10 cellular contexts compared by ENCODE assay signal in the genomic region with DNA sequence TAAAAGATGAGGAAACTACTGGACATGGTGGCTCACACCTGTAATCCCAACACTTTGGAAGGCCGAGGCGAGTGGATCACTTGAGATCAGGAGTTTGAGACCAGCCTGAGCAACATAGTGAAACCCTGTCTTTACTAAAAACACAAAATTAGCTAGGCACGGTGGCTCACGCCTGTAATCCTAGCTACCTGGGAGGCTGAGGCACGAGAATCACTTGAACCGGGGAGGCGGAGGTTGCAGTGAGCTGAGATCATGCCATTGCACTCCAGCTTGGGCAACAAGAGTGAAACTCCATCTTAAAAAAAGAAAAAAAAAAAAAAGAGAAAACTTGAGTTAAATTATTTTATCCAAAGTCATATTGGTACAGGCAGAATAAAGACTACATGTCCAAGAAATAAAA. TPM values are rescaled to one million over a fixed set of nuclear protein-coding genes. Genes with fewer than 3 reads are reported as not detected.
DNase-seq lines count a peak whose midpoint lies in the region; FAIRE-seq and TF ChIP-seq lines count a peak whose summit lies in the region.
"Not testable (repeated sequence)": the region's sequence is repeated elsewhere in the genome, so short reads cannot be mapped to it uniquely, and the experiment has no call there.
"Had no signal": no experiment of that assay in that cellular context is flagged by ENCODE, and none has a peak within 500 bp of the region (broad histone marks: within the 10 kb centered on the region; RNA-seq: fewer than 3 reads in every experiment).

No MANE protein-coding gene starts in this region.

- not testable (repeated sequence) for H3K4ac ChIP-seq in H1 (replicated peaks; ENCODE audit: insufficient read length, low read depth, low read length)

- peak overlapping the region; percentile 88 for H3K4me3 Mint-ChIP-seq in activated naive CD4-positive, alpha-beta T cell treated with anti-CD3 and anti-CD28 coated beads, Interleukin-2, amount 50 U/mL, for 24 hours

- not testable (repeated sequence) for H3K14ac ChIP-seq in H1 (ENCODE audit: insufficient read length)

- H3K79me1 ChIP-seq in H1 (ENCODE audit: low read depth, low read length) = not testable (repeated sequence)

- H3K4me1 ChIP-seq in H1 (replicated peaks in 1 of 4; ENCODE audit: control insufficient read depth in 3 of 4, insufficient read depth in 4 of 4, low read length in 3 of 4); iPS-20b (ENCODE audit: insufficient read depth, low read length); neuron (ENCODE audit: insufficient read depth, low read length): not testable (repeated sequence)

- TF ChIP-seq RAD21 in H1 (IDR thresholded peaks at IDR 0.05 in 1 of 2, conservative IDR thresholded peaks at IDR 0.05 in 1 of 2; ENCODE audit: low read depth in 2 of 2, low read length in 2 of 2) = not testable (repeated sequence)

- not testable (repeated sequence) for H2BK20ac ChIP-seq in H1 (ENCODE audit: low read length)

- peak overlapping the region; percentile 35 for H3K27ac Mint-ChIP-seq in activated naive CD4-positive, alpha-beta T cell treated with anti-CD3 and anti-CD28 coated beads, Interleukin-2, amount 50 U/mL, for 24 hours

- not testable (repeated sequence) for H3K27me3 Mint-ChIP-seq in activated naive CD4-positive, alpha-beta T cell treated with anti-CD3 and anti-CD28 coated beads, Interleukin-2, amount 50 U/mL, for 24 hours

- not testable (repeated sequence) for H2BK12ac ChIP-seq in H1 (ENCODE audit: low read depth, low read length)

- H2BK5ac ChIP-seq in H1 (ENCODE audit: low read depth, low read length) = not testable (repeated sequence)

- not testable (repeated sequence) for H2AK5ac ChIP-seq in H1 (ENCODE audit: low read depth, low read length)

- not testable (repeated sequence) for H3K9me3 Mint-ChIP-seq in activated naive CD4-positive, alpha-beta T cell treated with anti-CD3 and anti-CD28 coated beads, Interleukin-2, amount 50 U/mL, for 24 hours

- not testable (repeated sequence) for H4K91ac ChIP-seq in H1 (replicated peaks; ENCODE audit: insufficient read length, low read length)

- not testable (repeated sequence) for TF ChIP-seq EP300 in H1 (IDR thresholded peaks at IDR 0.05; ENCODE audit: borderline replicate concordance in 1 of 2, low read depth in 2 of 2, low read length in 2 of 2)

- not testable (repeated sequence) for H4K20me1 ChIP-seq in H1 (replicated peaks in 1 of 2; ENCODE audit: control insufficient read depth in 1 of 2, insufficient read depth in 2 of 2, low read length in 2 of 2)

- not testable (repeated sequence) for H3K9ac ChIP-seq in H1 (replicated peaks in 1 of 4; ENCODE audit: extremely low read depth in 1 of 4, low read depth in 3 of 4, low read length in 3 of 4)
- peak overlapping the region; percentile 96; the same call in 1 of the 2 replicates for H3K9ac ChIP-seq in iPS-20b (ENCODE audit: low read depth, low read length)

- H3K4me2 ChIP-seq in H1 (ENCODE audit: insufficient read depth in 1 of 2, low read depth in 2 of 2, low read length in 2 of 2) = peak overlapping the region; percentile 85 to 95; a peak in 3 of 4 replicates

- peak overlapping the region; percentile 100 for H3K4me3 ChIP-seq in GM06990 (replicated peaks; ENCODE audit: low read depth, low read length)
- peak overlapping the region; percentile 98 for H3K4me3 ChIP-seq in MG63
- H3K4me3 ChIP-seq in WI38 (ENCODE audit: low read depth, low read length) = peak overlapping the region; percentile 82
- peak overlapping the region in 2 of 4 experiments; percentile 92 to 94; a peak in 3 of 8 replicates for H3K4me3 ChIP-seq in H1 (ENCODE audit: extremely low read depth in 1 of 4, insufficient read depth in 2 of 4, low read depth in 3 of 4, low read length in 4 of 4)
- H3K4me3 ChIP-seq in iPS-20b (ENCODE audit: low read length) = peak overlapping the region; percentile 99
- peak overlapping the region; percentile 75 for H3K4me3 ChIP-seq in neuron (ENCODE audit: low read length)

- not testable (repeated sequence) for H3K56ac ChIP-seq in H1 (replicated peaks; ENCODE audit: insufficient read length, low read depth, low read length)

- not testable (repeated sequence) for H3K27me3 ChIP-seq in GM06990 (replicated peaks; ENCODE audit: control insufficient read depth, insufficient read depth, low read length); MG63; H1 (replicated peaks in 1 of 4; ENCODE audit: control insufficient read depth in 3 of 4, extremely low read depth in 1 of 4, insufficient read depth in 3 of 4, low read length in 3 of 4); iPS-20b (ENCODE audit: insufficient read depth, low read length); neuron (ENCODE audit: insufficient read depth, low read length)

- H3K36me3 ChIP-seq in GM06990 (ENCODE audit: control insufficient read depth, insufficient read depth, low read length) = not testable (repeated sequence)
- H3K36me3 ChIP-seq in MG63 = peaks cover 29% of the 10 kb centered on the region
- H3K36me3 ChIP-seq in H1 (ENCODE audit: control insufficient read depth in 2 of 4, insufficient read depth in 4 of 4, low read length in 3 of 4) = peaks cover 3 to 47% (median 14%) of the 10 kb centered on the region in 4 experiments; a peak in 7 of 8 replicates
- H3K36me3 ChIP-seq in iPS-20b (ENCODE audit: insufficient read depth, low read depth, low read length) = peaks cover 49% of the 10 kb centered on the region
- peaks cover 21% of the 10 kb centered on the region for H3K36me3 ChIP-seq in neuron (ENCODE audit: insufficient read depth, low read length)

- not testable (repeated sequence) for H4K8ac ChIP-seq in H1 (ENCODE audit: extremely low read depth, insufficient read depth, low read length)

- H3K4me1 Mint-ChIP-seq in activated naive CD4-positive, alpha-beta T cell treated with anti-CD3 and anti-CD28 coated beads, Interleukin-2, amount 50 U/mL, for 24 hours = peaks cover 56% of the 10 kb centered on the region

- WGBS in H1 (ENCODE audit: extremely low coverage in 1 of 2, insufficient coverage in 1 of 2, insufficient read length in 1 of 2, insufficient replicate concordance in 2 of 2, low coverage in 1 of 2, low lambda C conversion rate in 2 of 2, missing lambda C conversion rate in 1 of 2), 2 experiments = 94% methylated on average over 7 of the region's 7 CpGs; no CpG with 5 or more reads in 1 of the 2 experiments

- H4K5ac ChIP-seq in H1 (ENCODE audit: insufficient read length, low read depth, low read length) = not testable (repeated sequence)

- not testable (repeated sequence) for H3K23ac ChIP-seq in H1 (ENCODE audit: insufficient read length)

- not testable (repeated sequence) for FAIRE-seq in H1 (lab: Jason Lieb, UNC)

- not testable (repeated sequence) for H2AFZ ChIP-seq in H1 (ENCODE audit: low read length); neuron (ENCODE audit: low read depth, low read length)

- TF ChIP-seq POLR2A in H1 (IDR thresholded peaks at IDR 0.05; ENCODE audit: control extremely low read depth in 1 of 2, low read depth in 2 of 2, low read length in 2 of 2) = not testable (repeated sequence)

- not testable (repeated sequence) for H2BK15ac ChIP-seq in H1 (ENCODE audit: low read length)

- peaks cover 11% of the 10 kb centered on the region for H3K36me3 Mint-ChIP-seq in activated naive CD4-positive, alpha-beta T cell treated with anti-CD3 and anti-CD28 coated beads, Interleukin-2, amount 50 U/mL, for 24 hours

- POLR2A ChIA-PET in H1 (lab: Charles Lee; ENCODE audit: partially characterized antibody) = interaction anchor here (0.9 to 1.1 kb wide), 4 partner anchors 10 to 34 kb away, joined by 3 read pairs; no protein-coding TSS in a partner anchor

- not testable (repeated sequence) for H3K9me3 ChIP-seq in MG63; H1 (ENCODE audit: insufficient read depth in 2 of 2, low read depth in 1 of 2, low read length in 1 of 2); iPS-20b (ENCODE audit: insufficient read depth, low read depth, low read length); neuron (ENCODE audit: low read length)

- CTCF ChIA-PET in H1 (lab: Charles Lee; ENCODE audit: partially characterized antibody) = interaction anchor here (0.7 to 1.3 kb wide), 3 partner anchors 16 to 183 kb away, joined by 3 to 6 read pairs (median 5); no protein-coding TSS in a partner anchor

- H3K79me2 ChIP-seq in H1 (ENCODE audit: control insufficient read depth in 1 of 2, insufficient read depth in 2 of 2, low read length in 2 of 2) = peaks cover 0 to 30% of the 10 kb centered on the region in 2 experiments; a peak in 2 of 4 replicates

- not testable (repeated sequence) for DNase-seq in GM06990 (ENCODE audit: extremely low read depth, insufficient read length); MG63; H1 (ENCODE audit: low read depth in 1 of 2, low spot score in 2 of 2)

- H3K27ac ChIP-seq in H1 (ENCODE audit: low read depth, low read length); iPS-20b (ENCODE audit: low read length): not testable (repeated sequence)

- not testable (repeated sequence) for H2BK120ac ChIP-seq in H1 (replicated peaks; ENCODE audit: low read depth, low read length)

- not testable (repeated sequence) for H3K18ac ChIP-seq in H1 (ENCODE audit: extremely low read depth, low read length)

- H3K23me2 ChIP-seq in H1 (ENCODE audit: low read depth, low read length) = not testable (repeated sequence)

- TF ChIP-seq CTCF in GM06990 (IDR thresholded peaks at IDR 0.05; ENCODE audit: insufficient read depth, low read length, poor library complexity, severe bottlenecking); WI38 (IDR thresholded peaks at IDR 0.05; ENCODE audit: low read depth, low read length); H1 (IDR thresholded peaks at IDR 0.05; ENCODE audit: control extremely low read depth in 1 of 3, insufficient read depth in 1 of 3, low read depth in 1 of 3, low read length in 3 of 3): not testable (repeated sequence)

RNA-seq across cellular contexts. Expression of gene TFB1M, which starts 1.3 kb away (rescaled TPM):
- total RNA-seq in MG63 (2014; rRNA removed; shearing (Covaris generic); ENCODE audit: low replicate concordance) = 7.1 and 20.6 TPM in 2 replicates
- total RNA-seq in H1 (2021; fragmentation: NEBNext Ultra II Directional; extraction: Animal tissue kit (Norgen Biotek cat#: 25700)) = 49.4 and 52.3 TPM in 2 replicates
- polyA plus RNA-seq in H1 (2011; rRNA removed) = 17.8 and 28.2 TPM in 2 replicates
- polyA plus RNA-seq in H1 (2011; cell fraction: cytosol; rRNA removed) = 34.1 TPM
- 28.3 TPM for polyA plus RNA-seq in H1 (2011; cell fraction: nucleus; rRNA removed)
- polyA plus RNA-seq in H1 (2012, experiment 1 of 2) = 34.0 to 44.9 TPM (median 38.3 TPM) in 4 replicates
- 12.9 TPM for polyA plus RNA-seq in H1 (2012, experiment 2 of 2)
- 52.4 TPM for polyA plus RNA-seq in H1 (2013, experiment 1 of 2)
- 50.2 TPM for polyA plus RNA-seq in H1 (2013, experiment 2 of 2)
- 38.3 and 46.3 TPM in 2 replicates for polyA minus RNA-seq in H1 (2011; rRNA and poly(A)+ RNA removed)
- polyA minus RNA-seq in H1 (2011; cell fraction: cytosol; rRNA and poly(A)+ RNA removed) = 40.7 TPM
- polyA minus RNA-seq in H1 (2011; cell fraction: nucleus; rRNA and poly(A)+ RNA removed) = 111 TPM

RNA-seq across cellular contexts. Expression of gene CLDN20, which starts 49.1 kb away (rescaled TPM):
- not detected in 2 replicates for total RNA-seq in MG63 (2014; rRNA removed; shearing (Covaris generic); ENCODE audit: low replicate concordance)
- total RNA-seq in H1 (2021; fragmentation: NEBNext Ultra II Directional; extraction: Animal tissue kit (Norgen Biotek cat#: 25700)) = not detected in 2 replicates
- polyA plus RNA-seq in H1 (2011; rRNA removed) = not detected in 2 replicates
- polyA plus RNA-seq in H1 (2011; cell fraction: cytosol; rRNA removed) = not detected
- not detected for polyA plus RNA-seq in H1 (2011; cell fraction: nucleus; rRNA removed)
- polyA plus RNA-seq in H1 (2012, experiment 1 of 2) = 0.46 to 1.2 TPM (median 0.71 TPM) in 4 replicates
- polyA plus RNA-seq in H1 (2012, experiment 2 of 2) = not detected
- not detected for polyA plus RNA-seq in H1 (2013, experiment 1 of 2)
- not detected for polyA plus RNA-seq in H1 (2013, experiment 2 of 2)
- polyA minus RNA-seq in H1 (2011; rRNA and poly(A)+ RNA removed) = 0.24 TPM in 1 of 2 replicates, not detected in the other
- polyA minus RNA-seq in H1 (2011; cell fraction: cytosol; rRNA and poly(A)+ RNA removed) = not detected
- polyA minus RNA-seq in H1 (2011; cell fraction: nucleus; rRNA and poly(A)+ RNA removed) = 0.70 TPM
- total RNA-seq: kidney, mesenteric fat pad had no signal
- polyA plus RNA-seq: CD14-positive monocyte had no signal
